ENCODE assay signal across 1 cellular context in the genomic region with DNA sequence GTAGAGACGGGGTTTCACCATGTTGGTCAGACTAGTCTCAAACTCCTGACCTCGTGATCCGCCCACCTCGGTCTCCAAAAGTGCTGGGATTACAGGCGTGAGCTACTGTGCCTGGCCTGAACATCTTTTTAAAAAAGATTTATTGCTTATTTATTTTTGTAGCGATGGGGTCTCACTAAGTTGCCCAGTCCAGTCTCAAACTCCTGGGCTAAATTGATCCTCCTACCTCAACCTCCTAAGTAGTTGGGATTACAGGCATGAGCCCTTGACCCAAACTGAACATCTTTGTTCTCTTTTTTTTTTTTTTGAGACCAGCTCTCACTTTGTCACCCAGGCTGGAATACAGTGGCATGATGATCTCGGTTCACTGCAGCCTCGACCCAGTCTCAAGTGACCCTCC.
TF ChIP-seq lines count a peak whose summit lies in the region.

No MANE protein-coding gene starts in this region.

TF ChIP-seq in WTC11, 78 proteins besides CTCF, POLR2A, EP300 and RAD21:
- TF ChIP-seq ZNF121 (CRISPR knock-in tag; IDR thresholded peaks at IDR 0.05): 0 out of 2 replicates have a peak, but pooled peaks have one; percentile 66
- TF ChIP-seq, protein P1, sequence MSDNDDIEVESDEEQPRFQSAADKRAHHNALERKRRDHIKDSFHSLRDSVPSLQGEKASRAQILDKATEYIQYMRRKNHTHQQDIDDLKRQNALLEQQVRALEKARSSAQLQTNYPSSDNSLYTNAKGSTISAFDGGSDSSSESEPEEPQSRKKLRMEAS (CRISPR knock-in tag; IDR thresholded peaks at IDR 0.05): no peak
- TF ChIP-seq, protein P2, sequence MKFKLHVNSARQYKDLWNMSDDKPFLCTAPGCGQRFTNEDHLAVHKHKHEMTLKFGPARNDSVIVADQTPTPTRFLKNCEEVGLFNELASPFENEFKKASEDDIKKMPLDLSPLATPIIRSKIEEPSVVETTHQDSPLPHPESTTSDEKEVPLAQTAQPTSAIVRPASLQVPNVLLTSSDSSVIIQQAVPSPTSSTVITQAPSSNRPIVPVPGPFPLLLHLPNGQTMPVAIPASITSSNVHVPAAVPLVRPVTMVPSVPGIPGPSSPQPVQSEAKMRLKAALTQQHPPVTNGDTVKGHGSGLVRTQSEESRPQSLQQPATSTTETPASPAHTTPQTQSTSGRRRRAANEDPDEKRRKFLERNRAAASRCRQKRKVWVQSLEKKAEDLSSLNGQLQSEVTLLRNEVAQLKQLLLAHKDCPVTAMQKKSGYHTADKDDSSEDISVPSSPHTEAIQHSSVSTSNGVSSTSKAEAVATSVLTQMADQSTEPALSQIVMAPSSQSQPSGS (CRISPR knock-in tag; IDR thresholded peaks at IDR 0.05; ENCODE audit: borderline replicate concordance, low read depth): no peak
